18 cellular contexts compared by ENCODE assay signal in the genomic region with DNA sequence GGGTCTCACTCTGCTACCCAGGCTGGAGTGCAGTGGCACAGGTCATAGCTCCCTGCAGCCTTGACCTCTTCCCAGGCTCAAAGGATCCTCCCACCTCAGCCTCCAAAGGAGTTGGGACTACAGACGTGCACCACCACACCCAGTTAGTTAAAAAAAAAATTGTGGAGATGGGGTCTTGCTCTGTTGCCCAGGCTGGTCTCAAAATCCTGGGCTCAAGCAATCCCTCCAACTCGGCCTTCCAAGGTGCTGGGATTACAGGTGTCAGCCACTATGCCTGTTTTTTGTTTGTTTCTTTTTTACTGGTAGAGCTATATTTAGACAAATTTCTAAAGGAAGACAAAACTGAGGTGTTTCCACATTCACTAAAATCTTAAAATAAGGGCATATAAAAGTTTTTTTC. TPM values are rescaled to one million over a fixed set of nuclear protein-coding genes. Genes with fewer than 3 reads are reported as not detected.
DNase-seq lines count a peak whose midpoint lies in the region; ATAC-seq and TF ChIP-seq lines count a peak whose summit lies in the region.
"Had no signal": no experiment of that assay in that cellular context is flagged by ENCODE, and none has a peak within 500 bp of the region (broad histone marks: within the 10 kb centered on the region; RNA-seq: fewer than 3 reads in every experiment).

No MANE protein-coding gene starts in this region.

- POLR2A ChIA-PET in activated CD4-positive, alpha-beta T cell treated with anti-CD3 and anti-CD28 coated beads for 36 hours (lab: Charles Lee): no interaction called here

- no peak for ATAC-seq in activated CD4-positive, alpha-beta T cell treated with anti-CD3 and anti-CD28 coated beads for 36 hours
- no peak for ATAC-seq in GM18517 (IDR thresholded peaks at IDR 0.05; ENCODE audit: unreplicated experiment)
- ATAC-seq: SK-N-SH treated with all-trans-retinoic acid at 6 μM for 48 hours had no signal

- CTCF ChIA-PET in activated CD4-positive, alpha-beta T cell treated with anti-CD3 and anti-CD28 coated beads for 36 hours (lab: Charles Lee): interaction anchor here (1.1 kb wide), 1 partner anchor 25 kb away, joined by 6 read pairs; no protein-coding TSS in a partner anchor

- TF ChIP-seq POLR2A in esophagus muscularis mucosa (IDR thresholded peaks at IDR 0.05; ENCODE audit: low read depth): no peak

- H3K4me2 ChIP-seq in Loucy (ENCODE audit: low read depth, low read length, poor library complexity, severe bottlenecking): peak overlapping the region; percentile 100

- H3K9me2 ChIP-seq in Loucy (replicated peaks; ENCODE audit: low read depth, low read length): no peaks in the 10 kb centered on the region

- DNase-seq in activated CD4-positive, alpha-beta T cell treated with anti-CD3 and anti-CD28 coated beads for 36 hours: no peak
- DNase-seq in activated CD4-positive, alpha-beta T cell treated with anti-CD3 and anti-CD28 coated beads for 4 hours: no peak
- DNase-seq in esophagus muscularis mucosa (ENCODE audit: extremely low spot score): no peak
- DNase-seq in MG63: no peak
- DNase-seq: 8988T; activated CD4-positive, alpha-beta T cell treated with anti-CD3 and anti-CD28 coated beads, Interleukin-2, amount 50 U/mL, for 4 hours; amygdala; DMS153; hippocampal formation; NCI-H2227 treated with DMSO at 0.1 percent for 48 hours; stimulated activated naive CD4-positive, alpha-beta T cell; transverse colon had no signal

- H3K4me3 Mint-ChIP-seq in activated CD4-positive, alpha-beta T cell treated with anti-CD3 and anti-CD28 coated beads for 36 hours: peak overlapping the region; percentile 83
- peak overlapping the region; percentile 23 to 95 (median 91) for H3K4me3 Mint-ChIP-seq in brain
- peak overlapping the region; percentile 86 to 92 (median 90) for H3K4me3 Mint-ChIP-seq in nephron

- H3K4me1 Mint-ChIP-seq in activated CD4-positive, alpha-beta T cell treated with anti-CD3 and anti-CD28 coated beads for 36 hours: peaks cover 20% of the 10 kb centered on the region
- H3K4me1 Mint-ChIP-seq in brain (peaks cover 56% of the 10 kb centered on the region), nephron (peaks cover 34% of the 10 kb centered on the region)

- no peak overlapping the region for H3K27ac Mint-ChIP-seq in activated CD4-positive, alpha-beta T cell treated with anti-CD3 and anti-CD28 coated beads for 36 hours
- H3K27ac Mint-ChIP-seq in brain (peak overlapping the region in 2 of 5 experiments; percentile 24 to 91), nephron (peak overlapping the region in 2 of 3 experiments; percentile 94 to 98)

- peaks cover 26% of the 10 kb centered on the region for H3K79me2 ChIP-seq in Loucy (ENCODE audit: insufficient read depth, low read length)

- H3K9me3 Mint-ChIP-seq in activated CD4-positive, alpha-beta T cell treated with anti-CD3 and anti-CD28 coated beads for 36 hours (ENCODE audit: low read depth): peaks cover 15% of the 10 kb centered on the region
- H3K9me3 Mint-ChIP-seq in brain (peaks cover 0 to 8% (median 0%) of the 10 kb centered on the region in 5 experiments), nephron (peaks cover 5% of the 10 kb centered on the region)

- H3F3A ChIP-seq in Loucy (ENCODE audit: low read depth): no peaks in the 10 kb centered on the region

- TF ChIP-seq CTCF in Loucy (conservative IDR thresholded peaks at IDR 0.05; ENCODE audit: low read length): no peak
- no peak for TF ChIP-seq CTCF in brain (conservative IDR thresholded peaks at IDR 0.05)
- TF ChIP-seq CTCF in nephron (IDR thresholded peaks at IDR 0.05; ENCODE audit: unreplicated experiment in 3 of 3): no peak
- no peak for TF ChIP-seq CTCF in esophagus muscularis mucosa (IDR thresholded peaks at IDR 0.05)

- intact Hi-C loops in activated CD4-positive, alpha-beta T cell treated with anti-CD3 and anti-CD28 coated beads for 36 hours (cut with DNase I, micrococcal nuclease): loop anchor here (5.0 to 10.0 kb wide), 5 partner anchors 175 to 1380 kb away; partner anchors contain the start of genes COG4 (in 1 of the 2), DHODH (in 1 of the 2), PKD1L3 (in 1 of the 2) and SF3B3 (in 1 of the 2)
- intact Hi-C loops in esophagus muscularis mucosa (cut with DNase I): no loop called here

- no peak overlapping the region for H2AFZ ChIP-seq in Loucy (ENCODE audit: low read length)

- 90% methylated on average over 2 of the region's 2 CpGs for WGBS in esophagus muscularis mucosa

- H3K27ac ChIP-seq in esophagus muscularis mucosa (replicated peaks in 1 of 4): no peak overlapping the region

- H3K36me3 ChIP-seq in Loucy (ENCODE audit: insufficient read depth, low read length) (peaks cover 13% of the 10 kb centered on the region; the same call in 1 of the 2 replicates), esophagus muscularis mucosa (peaks cover 0 to 42% (median 26%) of the 10 kb centered on the region in 4 donors), MG63 (peaks cover 9% of the 10 kb centered on the region)

- H3K9ac ChIP-seq in Loucy (ENCODE audit: low read depth, low read length, poor library complexity, severe bottlenecking): peak overlapping the region; percentile 88

- H3K27me3 ChIP-seq in Loucy (ENCODE audit: insufficient read depth, low read length, poor library complexity, severe bottlenecking): no peaks in the 10 kb centered on the region
- peaks cover 0 to 11% (median 0%) of the 10 kb centered on the region in 4 donors for H3K27me3 ChIP-seq in esophagus muscularis mucosa
- H3K27me3 ChIP-seq in MG63: no peaks in the 10 kb centered on the region

- H3K36me3 Mint-ChIP-seq in activated CD4-positive, alpha-beta T cell treated with anti-CD3 and anti-CD28 coated beads for 36 hours (ENCODE audit: low read depth): peaks cover 53% of the 10 kb centered on the region
- H3K36me3 Mint-ChIP-seq in brain (peaks cover 57% of the 10 kb centered on the region), nephron (ENCODE audit: low read depth) (peaks cover 53% of the 10 kb centered on the region)

- H3K27me3 Mint-ChIP-seq in activated CD4-positive, alpha-beta T cell treated with anti-CD3 and anti-CD28 coated beads for 36 hours: peaks cover 8% of the 10 kb centered on the region
- H3K27me3 Mint-ChIP-seq in brain (peaks cover 5% of the 10 kb centered on the region), nephron (ENCODE audit: low read depth) (no peaks in the 10 kb centered on the region)

- TF ChIP-seq EP300 in esophagus muscularis mucosa (IDR thresholded peaks at IDR 0.05): no peak

- H3K4me3 ChIP-seq in Loucy (ENCODE audit: low read length, poor library complexity, severe bottlenecking): peak overlapping the region; percentile 94
- no peak overlapping the region for H3K4me3 ChIP-seq in esophagus muscularis mucosa
- no peak overlapping the region for H3K4me3 ChIP-seq in MG63

- H4K20me1 ChIP-seq in Loucy (ENCODE audit: insufficient read depth, low read length, poor library complexity, severe bottlenecking): peaks cover 22% of the 10 kb centered on the region

- H3K4me1 ChIP-seq in Loucy (ENCODE audit: insufficient read depth, low read length, poor library complexity, severe bottlenecking): peaks cover 19% of the 10 kb centered on the region
- H3K4me1 ChIP-seq in esophagus muscularis mucosa: peaks cover 12 to 34% (median 20%) of the 10 kb centered on the region in 4 donors

- H3K9me3 ChIP-seq in Loucy (ENCODE audit: insufficient read depth, low read depth, low read length): no peaks in the 10 kb centered on the region
- no peaks in the 10 kb centered on the region for H3K9me3 ChIP-seq in esophagus muscularis mucosa
- H3K9me3 ChIP-seq in MG63: no peaks in the 10 kb centered on the region
- H3K9me3 ChIP-seq: transverse colon had no signal

RNA-seq across cellular contexts. Expression of gene CMTR2, which starts 1.7 kb away (rescaled TPM):
- 10 to 100 TPM; 15.8 to 16.5 TPM for total RNA-seq in activated CD4-positive, alpha-beta T cell treated with anti-CD3 and anti-CD28 coated beads for 36 hours
- 4.3 TPM for polyA plus RNA-seq in brain (ENCODE audit: insufficient read depth, low read depth, low replicate concordance)
- total RNA-seq in esophagus muscularis mucosa: 10 to 100 TPM; 12.2 to 19.0 (median 15.8) TPM
- total RNA-seq in MG63 (2014; rRNA removed; shearing (Covaris generic); ENCODE audit: low replicate concordance): 12.6 and 18.0 TPM in 2 replicates

RNA-seq across cellular contexts. Expression of gene HYDIN, which starts 56.9 kb away (rescaled TPM):
- under 1 TPM in 1 of 2 experiments, not detected in 1; 0.32 TPM for total RNA-seq in activated CD4-positive, alpha-beta T cell treated with anti-CD3 and anti-CD28 coated beads for 36 hours
- polyA plus RNA-seq in brain (ENCODE audit: insufficient read depth, low read depth, low replicate concordance): 4.6 TPM
- total RNA-seq in esophagus muscularis mucosa: 1 to 10 TPM in 3 of 4 donors, under 1 TPM in 1; 0.32 to 2.6 (median 1.5) TPM
- 0.26 and 0.67 TPM in 2 replicates for total RNA-seq in MG63 (2014; rRNA removed; shearing (Covaris generic); ENCODE audit: low replicate concordance)
- total RNA-seq: chondrocyte had no signal
